Comparison of ENCODE assay signal across 15 cellular contexts in genomic region chr6:35473075-35473848, GRCh38. TPM values are rescaled to one million over a fixed set of nuclear protein-coding genes. Genes with fewer than 3 reads are reported as not detected.
DNase-seq lines count a peak whose midpoint lies in the region; ATAC-seq and TF ChIP-seq lines count a peak whose summit lies in the region.
"Had no signal": no experiment of that assay in that cellular context is flagged by ENCODE, and none has a peak within 500 bp of the region (broad histone marks: within the 10 kb centered on the region; RNA-seq: fewer than 3 reads in every experiment).

No MANE protein-coding gene starts in this region.

- ATAC-seq in IMR-90 (ENCODE audit: low read depth): no peak
- ATAC-seq in stimulated activated effector memory CD8-positive, alpha-beta T cell treated with anti-CD3 and anti-CD28 coated beads, Interleukin-12 subunit alpha, Interleukin-12 subunit beta, amount 100 ng/mL, for 72 hours: no peak
- ATAC-seq: naive thymus-derived CD8-positive, alpha-beta T cell; Right ventricle myocardium inferior had no signal

- intact Hi-C loops in IMR-90 (cut with micrococcal nuclease): no loop called here
- intact Hi-C loops in activated T-helper 2 cell treated with anti-CD3 and anti-CD28 coated beads, Interferon-gamma antibody, Interleukin-2, Interleukin-4, amounts not matched to agents 10 μg/mL and 5 μg/mL and 100 μg/mL, durations not matched to agents 14 hours and 24 hours and 36 hours (cut with micrococcal nuclease): no loop called here

- H3K4me2 ChIP-seq in IMR-90 (ENCODE audit: low read depth, low read length): no peak overlapping the region

- peaks cover 63% of the 10 kb centered on the region for H3K36me3 ChIP-seq in IMR-90 (ENCODE audit: control insufficient read depth, insufficient read depth, low read length)

- H3K79me1 ChIP-seq in IMR-90 (ENCODE audit: low read depth in 1 of 2, low read length in 2 of 2): peaks cover 7 to 48% of the 10 kb centered on the region in 2 experiments; a peak in 3 of 4 replicates

- no peak for TF ChIP-seq RAD21 in IMR-90 (IDR thresholded peaks at IDR 0.05; ENCODE audit: low read length)

- H3K27ac Mint-ChIP-seq in activated naive CD4-positive, alpha-beta T cell treated with anti-CD3 and anti-CD28 coated beads, Interleukin-2, amount 10 ng/mL, durations not matched to agents 7 days and 5 days: peak overlapping the region; percentile 45
- peak overlapping the region; percentile 12 for H3K27ac Mint-ChIP-seq in activated T-helper 2 cell treated with anti-CD3 and anti-CD28 coated beads, Interferon-gamma antibody, Interleukin-2, Interleukin-4, amounts not matched to agents 10 μg/mL and 5 μg/mL and 100 μg/mL, durations not matched to agents 14 hours and 24 hours and 36 hours
- H3K27ac Mint-ChIP-seq in stimulated activated effector memory CD8-positive, alpha-beta T cell treated with anti-CD3 and anti-CD28 coated beads, Interleukin-12 subunit alpha, Interleukin-12 subunit beta, amount 100 ng/mL, for 72 hours: peak overlapping the region; percentile 80

- H3K14ac ChIP-seq in IMR-90 (replicated peaks; ENCODE audit: low read depth, low read length): no peak overlapping the region

- no peak overlapping the region for H3K4me3 Mint-ChIP-seq in activated naive CD4-positive, alpha-beta T cell treated with anti-CD3 and anti-CD28 coated beads, Interleukin-2, amount 10 ng/mL, durations not matched to agents 7 days and 5 days
- no peak overlapping the region for H3K4me3 Mint-ChIP-seq in activated T-helper 2 cell treated with anti-CD3 and anti-CD28 coated beads, Interferon-gamma antibody, Interleukin-2, Interleukin-4, amounts not matched to agents 10 μg/mL and 5 μg/mL and 100 μg/mL, durations not matched to agents 14 hours and 24 hours and 36 hours (ENCODE audit: low read depth)
- no peak overlapping the region for H3K4me3 Mint-ChIP-seq in stimulated activated effector memory CD8-positive, alpha-beta T cell treated with anti-CD3 and anti-CD28 coated beads, Interleukin-12 subunit alpha, Interleukin-12 subunit beta, amount 100 ng/mL, for 72 hours

- H3K9me3 ChIP-seq in IMR-90 (ENCODE audit: control insufficient read depth, insufficient read depth, low read length): no peaks in the 10 kb centered on the region
- H3K9me3 ChIP-seq: BE2C had no signal

- no peak overlapping the region for H2BK15ac ChIP-seq in IMR-90 (ENCODE audit: low read depth, low read length)

- no peak overlapping the region for H3K18ac ChIP-seq in IMR-90 (ENCODE audit: low read depth, low read length)

- peak overlapping the region; percentile 28; the same call in 1 of the 2 replicates for H2AK5ac ChIP-seq in IMR-90 (ENCODE audit: low read depth, low read length)

- peaks cover 73% of the 10 kb centered on the region for H4K20me1 ChIP-seq in IMR-90 (ENCODE audit: insufficient read depth, low read length)

- H3K9me1 ChIP-seq in IMR-90 (ENCODE audit: insufficient read depth, low read length): 0 out of 2 replicates have a peak, but pooled peaks cover 6% of the 10 kb centered on the region

- no peak overlapping the region for H2BK20ac ChIP-seq in IMR-90 (ENCODE audit: low read depth, low read length)

- no peak overlapping the region for H2AK9ac ChIP-seq in IMR-90 (replicated peaks; ENCODE audit: low read depth, low read length, poor library complexity)

- H2AFZ ChIP-seq in IMR-90 (replicated peaks; ENCODE audit: low read length, poor library complexity): no peak overlapping the region

- no peak overlapping the region for H3K27ac ChIP-seq in IMR-90 (ENCODE audit: insufficient read depth, low read length)

- H3K4me1 Mint-ChIP-seq in activated naive CD4-positive, alpha-beta T cell treated with anti-CD3 and anti-CD28 coated beads, Interleukin-2, amount 10 ng/mL, durations not matched to agents 7 days and 5 days: peaks cover 31% of the 10 kb centered on the region
- peaks cover 18% of the 10 kb centered on the region for H3K4me1 Mint-ChIP-seq in activated T-helper 2 cell treated with anti-CD3 and anti-CD28 coated beads, Interferon-gamma antibody, Interleukin-2, Interleukin-4, amounts not matched to agents 10 μg/mL and 5 μg/mL and 100 μg/mL, durations not matched to agents 14 hours and 24 hours and 36 hours (ENCODE audit: low read depth)
- H3K4me1 Mint-ChIP-seq in stimulated activated effector memory CD8-positive, alpha-beta T cell treated with anti-CD3 and anti-CD28 coated beads, Interleukin-12 subunit alpha, Interleukin-12 subunit beta, amount 100 ng/mL, for 72 hours: peaks cover 41% of the 10 kb centered on the region

- no peak for TF ChIP-seq CTCF in IMR-90 (conservative IDR thresholded peaks at IDR 0.05; ENCODE audit: low read depth, low read length)

- peaks cover 10% of the 10 kb centered on the region for H3K4me1 ChIP-seq in IMR-90 (ENCODE audit: control insufficient read depth, insufficient read depth, low read length)

- no peak overlapping the region for H2BK5ac ChIP-seq in IMR-90 (ENCODE audit: low read depth, low read length, poor library complexity, severe bottlenecking)

- no peak overlapping the region for H3K9ac ChIP-seq in IMR-90 (ENCODE audit: low read depth, low read length)

- no peaks in the 10 kb centered on the region for H3K27me3 ChIP-seq in IMR-90 (ENCODE audit: control insufficient read depth, insufficient read depth, low read length)
- H3K27me3 ChIP-seq: BE2C had no signal

- H3K27me3 Mint-ChIP-seq in activated naive CD4-positive, alpha-beta T cell treated with anti-CD3 and anti-CD28 coated beads, Interleukin-2, amount 10 ng/mL, durations not matched to agents 7 days and 5 days: peaks cover 6% of the 10 kb centered on the region
- no peaks in the 10 kb centered on the region for H3K27me3 Mint-ChIP-seq in activated T-helper 2 cell treated with anti-CD3 and anti-CD28 coated beads, Interferon-gamma antibody, Interleukin-2, Interleukin-4, amounts not matched to agents 10 μg/mL and 5 μg/mL and 100 μg/mL, durations not matched to agents 14 hours and 24 hours and 36 hours (ENCODE audit: low read depth)
- H3K27me3 Mint-ChIP-seq: naive thymus-derived CD8-positive, alpha-beta T cell had no signal

- TF ChIP-seq POLR2A in IMR-90 (IDR thresholded peaks at IDR 0.05; ENCODE audit: low read depth, low read length): no peak; the same call in 1 of the 2 replicates

- H4K5ac ChIP-seq in IMR-90 (ENCODE audit: low read depth, low read length): no peak overlapping the region

- no peak overlapping the region for H3K4me3 ChIP-seq in IMR-90 (ENCODE audit: insufficient read depth, low read depth, low read length)

- no peak overlapping the region for H4K91ac ChIP-seq in IMR-90 (ENCODE audit: insufficient read depth, low read depth, low read length)

- no peak overlapping the region for H4K8ac ChIP-seq in IMR-90 (ENCODE audit: low read depth in 2 of 2, low read length in 2 of 2)

- 100% methylated on average over 3 of the region's 9 CpGs; no CpG with 5 or more reads in 1 of the 2 experiments for WGBS in IMR-90 (ENCODE audit: extremely low coverage in 2 of 2, insufficient read length in 1 of 2), 2 experiments

- H3K36me3 Mint-ChIP-seq in activated naive CD4-positive, alpha-beta T cell treated with anti-CD3 and anti-CD28 coated beads, Interleukin-2, amount 10 ng/mL, durations not matched to agents 7 days and 5 days: peaks cover 40% of the 10 kb centered on the region
- H3K36me3 Mint-ChIP-seq in activated T-helper 2 cell treated with anti-CD3 and anti-CD28 coated beads, Interferon-gamma antibody, Interleukin-2, Interleukin-4, amounts not matched to agents 10 μg/mL and 5 μg/mL and 100 μg/mL, durations not matched to agents 14 hours and 24 hours and 36 hours (ENCODE audit: low read depth): peaks cover 52% of the 10 kb centered on the region
- H3K36me3 Mint-ChIP-seq in stimulated activated effector memory CD8-positive, alpha-beta T cell treated with anti-CD3 and anti-CD28 coated beads, Interleukin-12 subunit alpha, Interleukin-12 subunit beta, amount 100 ng/mL, for 72 hours: peaks cover 77% of the 10 kb centered on the region

- H2BK120ac ChIP-seq in IMR-90 (ENCODE audit: low read depth, low read length): no peak overlapping the region

- DNase-seq in activated naive CD4-positive, alpha-beta T cell treated with anti-CD3 and anti-CD28 coated beads, Interleukin-2, amount 10 ng/mL, durations not matched to agents 7 days and 5 days: no peak
- no peak for DNase-seq in activated naive CD4-positive, alpha-beta T cell treated with anti-CD3 and anti-CD28 coated beads, Interleukin-2, amount 50 U/mL, for 16 hours
- no peak for DNase-seq in IMR-90
- DNase-seq in activated T-helper 2 cell treated with anti-CD3 and anti-CD28 coated beads, Interferon-gamma antibody, Interleukin-2, Interleukin-4, amounts not matched to agents 10 μg/mL and 5 μg/mL and 100 μg/mL, durations not matched to agents 14 hours and 24 hours and 36 hours (ENCODE audit: low spot score): no peak
- DNase-seq in stimulated activated effector memory CD8-positive, alpha-beta T cell treated with anti-CD3 and anti-CD28 coated beads, Interleukin-12 subunit alpha, Interleukin-12 subunit beta, amount 100 ng/mL, for 72 hours (ENCODE audit: low spot score in 2 of 2): no peak
- DNase-seq in GDM1 (lab: John Stamatoyannopoulos, UW): no peak
- DNase-seq in cortex of kidney (lab: John Stamatoyannopoulos, UW): no peak
- DNase-seq in GM19240 (ENCODE audit: insufficient read length, low spot score): no peak
- DNase-seq: BE2C, kidney glomerular epithelial cell, NCI-H345 had no signal

- no peak overlapping the region for H3K4ac ChIP-seq in IMR-90 (ENCODE audit: low read depth, low read length)

- no peak overlapping the region for H3K56ac ChIP-seq in IMR-90 (ENCODE audit: extremely low read depth, insufficient read depth, low read length)

- in situ Hi-C loops in IMR-90 (cut with MboI; ENCODE audit: low sequenced_read_pairs): no loop called here

- no peaks in the 10 kb centered on the region for H3K9me3 Mint-ChIP-seq in activated naive CD4-positive, alpha-beta T cell treated with anti-CD3 and anti-CD28 coated beads, Interleukin-2, amount 10 ng/mL, durations not matched to agents 7 days and 5 days
- no peaks in the 10 kb centered on the region for H3K9me3 Mint-ChIP-seq in activated T-helper 2 cell treated with anti-CD3 and anti-CD28 coated beads, Interferon-gamma antibody, Interleukin-2, Interleukin-4, amounts not matched to agents 10 μg/mL and 5 μg/mL and 100 μg/mL, durations not matched to agents 14 hours and 24 hours and 36 hours
- no peaks in the 10 kb centered on the region for H3K9me3 Mint-ChIP-seq in stimulated activated effector memory CD8-positive, alpha-beta T cell treated with anti-CD3 and anti-CD28 coated beads, Interleukin-12 subunit alpha, Interleukin-12 subunit beta, amount 100 ng/mL, for 72 hours
- H3K9me3 Mint-ChIP-seq: naive thymus-derived CD8-positive, alpha-beta T cell had no signal

- dilution Hi-C loops in IMR-90 (cut with HindIII; ENCODE audit: low sequenced_read_pairs, unreplicated experiment): no loop called here

- H3K23ac ChIP-seq in IMR-90 (ENCODE audit: low read depth, low read length): no peak overlapping the region

- POLR2A ChIA-PET in IMR-90 (lab: Charles Lee; ENCODE audit: unreplicated experiment): interaction anchor here (0.6 to 0.9 kb wide), 6 partner anchors 8 to 442 kb away, joined by 3 to 10 read pairs (median 4); no protein-coding TSS in a partner anchor

- no TSS peak for BruUV-seq in IMR-90 (replicated peaks; lab: Mats Ljungman, UMichigan)

- CTCF ChIA-PET in activated naive CD4-positive, alpha-beta T cell treated with anti-CD3 and anti-CD28 coated beads, Interleukin-2, amount 10 ng/mL, durations not matched to agents 7 days and 5 days (lab: Charles Lee): interaction anchor here (0.7 to 2.5 kb wide), 4 partner anchors 79 to 263 kb away, joined by 3 to 6 read pairs (median 4); partner anchors contain the start of genes ARMC12 and PPARD
- CTCF ChIA-PET in IMR-90 (lab: Yijun Ruan, JAX): no interaction called here

RNA-seq across cellular contexts. Expression of gene RPL10A, which starts 5.1 kb away (rescaled TPM):
- 1,746 and 2,310 TPM in 2 replicates for total RNA-seq in IMR-90 (2012; rRNA removed)
- 3,153 and 3,261 TPM in 2 replicates for polyA plus RNA-seq in IMR-90 (2012; rRNA removed)
- polyA plus RNA-seq in IMR-90 (2012; cell fraction: cytosol; rRNA removed): 1,705 and 1,838 TPM in 2 replicates
- polyA plus RNA-seq in IMR-90 (2012; cell fraction: nucleus; rRNA removed; ENCODE audit: low replicate concordance): 1,133 and 1,323 TPM in 2 replicates
- 1,727 and 1,773 TPM in 2 replicates for total RNA-seq in activated T-helper 2 cell treated with anti-CD3 and anti-CD28 coated beads, Interferon-gamma antibody, Interleukin-2, Interleukin-4, amounts not matched to agents 10 μg/mL and 5 μg/mL and 100 μg/mL, durations not matched to agents 14 hours and 24 hours and 36 hours

RNA-seq across cellular contexts. Expression of gene FANCE, which starts 21.1 kb away (rescaled TPM):
- total RNA-seq in IMR-90 (2012; rRNA removed): 7.5 and 9.1 TPM in 2 replicates
- 6.8 and 7.1 TPM in 2 replicates for polyA plus RNA-seq in IMR-90 (2012; rRNA removed)
- 4.5 and 6.8 TPM in 2 replicates for polyA plus RNA-seq in IMR-90 (2012; cell fraction: cytosol; rRNA removed)
- polyA plus RNA-seq in IMR-90 (2012; cell fraction: nucleus; rRNA removed; ENCODE audit: low replicate concordance): 5.0 and 6.6 TPM in 2 replicates
- 20.6 and 21.1 TPM in 2 replicates for total RNA-seq in activated T-helper 2 cell treated with anti-CD3 and anti-CD28 coated beads, Interferon-gamma antibody, Interleukin-2, Interleukin-4, amounts not matched to agents 10 μg/mL and 5 μg/mL and 100 μg/mL, durations not matched to agents 14 hours and 24 hours and 36 hours

RNA-seq across cellular contexts. Expression of gene TEAD3, which starts 23.6 kb away (rescaled TPM):
- total RNA-seq in IMR-90 (2012; rRNA removed): 5.0 and 5.2 TPM in 2 replicates
- polyA plus RNA-seq in IMR-90 (2012; rRNA removed): 25.0 and 28.0 TPM in 2 replicates
- 16.6 and 30.2 TPM in 2 replicates for polyA plus RNA-seq in IMR-90 (2012; cell fraction: cytosol; rRNA removed)
- polyA plus RNA-seq in IMR-90 (2012; cell fraction: nucleus; rRNA removed; ENCODE audit: low replicate concordance): 49.5 and 83.0 TPM in 2 replicates
- total RNA-seq in activated T-helper 2 cell treated with anti-CD3 and anti-CD28 coated beads, Interferon-gamma antibody, Interleukin-2, Interleukin-4, amounts not matched to agents 10 μg/mL and 5 μg/mL and 100 μg/mL, durations not matched to agents 14 hours and 24 hours and 36 hours: 1.8 and 2.0 TPM in 2 replicates

RNA-seq across cellular contexts. Expression of gene TULP1, which starts 39.4 kb away (rescaled TPM):
- not detected in 2 replicates for total RNA-seq in IMR-90 (2012; rRNA removed)
- not detected in 2 replicates for polyA plus RNA-seq in IMR-90 (2012; rRNA removed)
- not detected in 2 replicates for polyA plus RNA-seq in IMR-90 (2012; cell fraction: cytosol; rRNA removed)
- not detected in 2 replicates for polyA plus RNA-seq in IMR-90 (2012; cell fraction: nucleus; rRNA removed; ENCODE audit: low replicate concordance)
- total RNA-seq in activated T-helper 2 cell treated with anti-CD3 and anti-CD28 coated beads, Interferon-gamma antibody, Interleukin-2, Interleukin-4, amounts not matched to agents 10 μg/mL and 5 μg/mL and 100 μg/mL, durations not matched to agents 14 hours and 24 hours and 36 hours: not detected in 2 replicates
- total RNA-seq: dermis microvascular lymphatic vessel endothelial cell; frontal cortex; naive thymus-derived CD8-positive, alpha-beta T cell; Right ventricle myocardium inferior had no signal
- polyA plus RNA-seq: naive thymus-derived CD8-positive, alpha-beta T cell had no signal

Comparison
In these comparisons a context has a peak if more than half of its experiments do, and no peak if none do; other contexts are left out.
1. H3K27ac Mint-ChIP-seq: peak in every context shown above with its lines; median percentile 80 in stimulated activated effector memory CD8-positive, alpha-beta T cell treated with anti-CD3 and anti-CD28 coated beads, Interleukin-12 subunit alpha, Interleukin-12 subunit beta, amount 100 ng/mL, for 72 hours; 45 in activated naive CD4-positive, alpha-beta T cell treated with anti-CD3 and anti-CD28 coated beads, Interleukin-2, amount 10 ng/mL, durations not matched to agents 7 days and 5 days; 12 in activated T-helper 2 cell treated with anti-CD3 and anti-CD28 coated beads, Interferon-gamma antibody, Interleukin-2, Interleukin-4, amounts not matched to agents 10 μg/mL and 5 μg/mL and 100 μg/mL, durations not matched to agents 14 hours and 24 hours and 36 hours.